16 cellular contexts compared by ENCODE assay signal in genomic region chr1:203199481-203200058, GRCh38. TPM values are rescaled to one million over a fixed set of nuclear protein-coding genes. Genes with fewer than 3 reads are reported as not detected.
DNase-seq lines count a peak whose midpoint lies in the region; ATAC-seq and TF ChIP-seq lines count a peak whose summit lies in the region.
"Had no signal": no experiment of that assay in that cellular context is flagged by ENCODE, and none has a peak within 500 bp of the region (broad histone marks: within the 10 kb centered on the region; RNA-seq: fewer than 3 reads in every experiment).

No MANE protein-coding gene starts in this region.

- H3K27me3 ChIP-seq in breast epithelium (peaks cover 0 to 2% of the 10 kb centered on the region in 2 donors), right lobe of liver (no peaks in the 10 kb centered on the region), PC-9 (ENCODE audit: insufficient read depth, low read depth) (no peaks in the 10 kb centered on the region)

- H3K4me3 Mint-ChIP-seq in HFFc6 = peak overlapping the region; percentile 23; the same call in 1 of the 2 replicates
- H3K4me3 Mint-ChIP-seq: stimulated activated naive CD8-positive, alpha-beta T cell treated with anti-CD3 and anti-CD28 coated beads, Interleukin-15, Interleukin-2, amounts not matched to agents 100 ng/mL and 50 ng/mL, for 24 hours had no signal

- H3K9me2 ChIP-seq in PC-9 (ENCODE audit: insufficient read depth) = no peaks in the 10 kb centered on the region

- 92% methylated on average over 2 of the region's 7 CpGs for WGBS in right lobe of liver (ENCODE audit: insufficient coverage, low coverage, low lambda C conversion rate, missing lambda C conversion rate)

- no TSS peak for BruUV-seq in PC-9 (replicated peaks; lab: Mats Ljungman, UMichigan)

- H3K4me2 ChIP-seq in PC-9 = no peak overlapping the region

- ATAC-seq in right lobe of liver (no peak), HG02840 (IDR thresholded peaks at IDR 0.05; ENCODE audit: low FRiP score, unreplicated experiment) (no peak)

- no peaks in the 10 kb centered on the region for H4K20me1 ChIP-seq in PC-9 (ENCODE audit: insufficient read depth)

- no peaks in the 10 kb centered on the region for H3K36me3 Mint-ChIP-seq in HFFc6 (ENCODE audit: low read depth)

- intact Hi-C loops in breast epithelium (cut with DNase I; ENCODE audit: low total_unique reads) (no loop called here), right lobe of liver (cut with DNase I) (no loop called here), PC-9 (cut with micrococcal nuclease; ENCODE audit: unreplicated experiment) (no loop called here)

- H3K79me2 ChIP-seq in PC-9 (ENCODE audit: low read depth) = no peaks in the 10 kb centered on the region

- H3K27ac ChIP-seq in breast epithelium (peak overlapping the region; percentile 73 to 92), right lobe of liver (peak overlapping the region; percentile 29 to 72 (median 31)), temporal lobe (ENCODE audit: low read depth, low read length) (peak overlapping the region; percentile 58), PC-9 (no peak overlapping the region)

- peaks cover 61% of the 10 kb centered on the region for H3K4me1 Mint-ChIP-seq in HFFc6 (ENCODE audit: low read depth)

- CTCF ChIA-PET in PC-9 (lab: Charles Lee) = interaction anchor here (0.6 kb wide), 1 partner anchor 136 kb away, joined by 3 read pairs; no protein-coding TSS in a partner anchor

- H3K9me3 ChIP-seq in breast epithelium (no peaks in the 10 kb centered on the region), right lobe of liver (no peaks in the 10 kb centered on the region), PC-9 (ENCODE audit: insufficient read depth, low read depth) (no peaks in the 10 kb centered on the region)

- H3K4me1 ChIP-seq in breast epithelium (peaks cover 0 to 11% of the 10 kb centered on the region in 2 donors), right lobe of liver (peaks cover 0 to 23% (median 2%) of the 10 kb centered on the region in 4 donors), PC-9 (replicated peaks; ENCODE audit: insufficient read depth) (0 out of 2 replicates have a peak, but pooled peaks cover 3% of the 10 kb centered on the region)

- POLR2A ChIA-PET in PC-9 (lab: Charles Lee; ENCODE audit: unreplicated experiment) = no interaction called here

- DNase-seq in HFFc6 = peak; percentile 66
- DNase-seq in breast epithelium (ENCODE audit: low spot score in 2 of 2) = no peak
- DNase-seq in right lobe of liver = peak in 1 of 3 donors; percentile 36
- no peak for DNase-seq in foreskin melanocyte
- no peak for DNase-seq in kidney tubule cell (ENCODE audit: low spot score)
- no peak for DNase-seq in PC-9
- DNase-seq: activated CD8-positive, alpha-beta memory T cell treated with anti-CD3 and anti-CD28 coated beads, Interleukin-2, amount 50 U/mL, for 48 hours; effector CD8-positive, alpha-beta T cell; mesendoderm; NCI-H1105 treated with DMSO at 0.1 percent for 48 hours; NCI-H774 had no signal

- no peak overlapping the region for H2AFZ ChIP-seq in PC-9

- H3K4me3 ChIP-seq in breast epithelium = peak overlapping the region in 1 of 3 donors; percentile 25
- no peak overlapping the region for H3K4me3 ChIP-seq in right lobe of liver
- H3K4me3 ChIP-seq in PC-9 = no peak overlapping the region

- peaks cover 8% of the 10 kb centered on the region for H3K27me3 Mint-ChIP-seq in HFFc6 (ENCODE audit: insufficient read depth)

- no peaks in the 10 kb centered on the region; the same call in 1 of the 2 replicates for H3K9me3 Mint-ChIP-seq in HFFc6
- H3K9me3 Mint-ChIP-seq: stimulated activated naive CD8-positive, alpha-beta T cell treated with anti-CD3 and anti-CD28 coated beads, Interleukin-15, Interleukin-2, amounts not matched to agents 100 ng/mL and 50 ng/mL, for 24 hours had no signal

- no peaks in the 10 kb centered on the region for H3F3A ChIP-seq in PC-9 (ENCODE audit: insufficient read depth, low read depth)

- TF ChIP-seq CTCF in HFFc6 (IDR thresholded peaks at IDR 0.05) = no peak
- no peak for TF ChIP-seq CTCF in breast epithelium (IDR thresholded peaks at IDR 0.05)
- no peak for TF ChIP-seq CTCF in right lobe of liver (IDR thresholded peaks at IDR 0.05)
- TF ChIP-seq CTCF in PC-9 (conservative IDR thresholded peaks at IDR 0.05) = no peak

- TF ChIP-seq POLR2A in breast epithelium (IDR thresholded peaks at IDR 0.05) (no peak), right lobe of liver (IDR thresholded peaks at IDR 0.05) (no peak)

- H3K36me3 ChIP-seq in breast epithelium (no peaks in the 10 kb centered on the region), right lobe of liver (no peaks in the 10 kb centered on the region), PC-9 (ENCODE audit: low read depth) (no peaks in the 10 kb centered on the region)

- peak overlapping the region; percentile 81 for H3K27ac Mint-ChIP-seq in HFFc6
- H3K27ac Mint-ChIP-seq: progenitor cell of endocrine pancreas; stimulated activated naive CD8-positive, alpha-beta T cell treated with anti-CD3 and anti-CD28 coated beads, Interleukin-15, Interleukin-2, amounts not matched to agents 100 ng/mL and 50 ng/mL, for 24 hours had no signal

RNA-seq across cellular contexts. Expression of gene CHI3L1, which starts 13.1 kb away (rescaled TPM):
- not detected for total RNA-seq in HFFc6 (2021; fragmentation: NEBNext Ultra II Directional; extraction: Animal tissue kit (Norgen Biotek cat#: 25700))
- total RNA-seq in breast epithelium = 100 to 1,000 TPM in 2 of 3 donors, 10 to 100 TPM in 1; 14.2 to 638 (median 426) TPM
- 100 to 1,000 TPM in 3 of 6 experiments, 10 to 100 TPM in 2, 1 to 10 TPM in 1; 2.8 to 397 (median 219) TPM for total RNA-seq in right lobe of liver
- 0.74 TPM for total RNA-seq in temporal lobe
- total RNA-seq in PC-9 (2021) = not detected in 2 replicates
- total RNA-seq: progenitor cell of endocrine pancreas had no signal

RNA-seq across cellular contexts. Expression of gene MYBPH, which starts 23.9 kb away (rescaled TPM):
- not detected for total RNA-seq in HFFc6 (2021; fragmentation: NEBNext Ultra II Directional; extraction: Animal tissue kit (Norgen Biotek cat#: 25700))
- total RNA-seq in breast epithelium = under 1 TPM in 1 of 3 donors, not detected in 2; 0.66 TPM
- total RNA-seq in right lobe of liver = under 1 TPM in 1 of 6 experiments, not detected in 5; 0.12 TPM
- not detected for total RNA-seq in temporal lobe
- not detected in 2 replicates for total RNA-seq in PC-9 (2021)
- total RNA-seq: aorta, progenitor cell of endocrine pancreas had no signal

RNA-seq across cellular contexts. Expression of gene CHIT1, which starts 29.9 kb away (rescaled TPM):
- not detected for total RNA-seq in HFFc6 (2021; fragmentation: NEBNext Ultra II Directional; extraction: Animal tissue kit (Norgen Biotek cat#: 25700))
- total RNA-seq in breast epithelium (10 to 100 TPM in 1 of 3 donors, 1 to 10 TPM in 1, not detected in 1; 5.1 to 15.2 TPM), right lobe of liver (under 1 TPM in 3 of 6 experiments, not detected in 3; 0.46 to 0.61 (median 0.46) TPM), temporal lobe (under 0.01 TPM), PC-9 (2021) (not detected in 2 replicates)
